18 cellular contexts compared by ENCODE assay signal in the genomic region with DNA sequence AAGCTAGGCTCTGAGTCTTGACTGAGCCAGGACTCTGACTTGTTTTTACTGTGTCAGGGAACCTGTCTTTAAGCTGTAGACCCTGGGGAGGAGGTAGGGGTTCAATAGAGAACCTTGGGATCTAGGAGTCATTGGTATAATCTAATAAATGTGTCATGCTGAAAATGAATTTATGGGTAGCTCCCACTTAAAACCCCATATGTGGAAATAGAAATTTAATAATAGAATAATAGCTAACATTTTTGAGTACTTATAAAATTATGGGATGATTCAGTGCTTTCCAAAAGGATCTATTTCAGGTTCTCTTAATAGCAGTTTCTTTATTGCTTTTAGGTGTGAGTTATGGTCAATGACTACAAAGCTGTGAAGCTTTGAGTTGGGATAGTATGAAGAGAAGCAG. TPM values are rescaled to one million over a fixed set of nuclear protein-coding genes. Genes with fewer than 3 reads are reported as not detected.
DNase-seq lines count a peak whose midpoint lies in the region; ATAC-seq, FAIRE-seq and TF ChIP-seq lines count a peak whose summit lies in the region.
"Had no signal": no experiment of that assay in that cellular context is flagged by ENCODE, and none has a peak within 500 bp of the region (broad histone marks: within the 10 kb centered on the region; RNA-seq: fewer than 3 reads in every experiment).

No MANE protein-coding gene starts in this region.

- H3K4me1 Mint-ChIP-seq in activated T-cell treated with anti-CD3 and anti-CD28 coated beads, Interleukin-2, amount 50 U/mL, for 24 hours (ENCODE audit: low read depth) = peaks cover 15% of the 10 kb centered on the region
- peaks cover 12% of the 10 kb centered on the region for H3K4me1 Mint-ChIP-seq in activated T-cell treated with anti-CD3 and anti-CD28 coated beads, Interleukin-2, amount 50 U/mL, for 72 hours (ENCODE audit: low read depth)
- H3K4me1 Mint-ChIP-seq in memory B cell = peaks cover 10% of the 10 kb centered on the region

- peaks cover 90% of the 10 kb centered on the region for H3K36me3 Mint-ChIP-seq in activated T-cell treated with anti-CD3 and anti-CD28 coated beads, Interleukin-2, amount 50 U/mL, for 24 hours (ENCODE audit: low read depth)
- peaks cover 4 to 12% of the 10 kb centered on the region in 2 donors for H3K36me3 Mint-ChIP-seq in activated T-cell treated with anti-CD3 and anti-CD28 coated beads, Interleukin-2, amount 50 U/mL, for 72 hours (ENCODE audit: insufficient read depth in 2 of 2)
- H3K36me3 Mint-ChIP-seq in memory B cell = peaks cover 45% of the 10 kb centered on the region

- no peak for TF ChIP-seq CTCF in VCaP (conservative IDR thresholded peaks at IDR 0.05)
- TF ChIP-seq CTCF in kidney (IDR thresholded peaks at IDR 0.05; ENCODE audit: borderline replicate concordance, extremely low read depth, insufficient read depth) = no peak

- no peak for FAIRE-seq in kidney (lab: Jason Lieb, UNC)
- FAIRE-seq: G401.6, GM12891, GM19239, H1, HepG2 had no signal

- no peaks in the 10 kb centered on the region for H3K9me3 Mint-ChIP-seq in activated T-cell treated with anti-CD3 and anti-CD28 coated beads, Interleukin-2, amount 50 U/mL, for 24 hours
- H3K9me3 Mint-ChIP-seq in activated T-cell treated with anti-CD3 and anti-CD28 coated beads, Interleukin-2, amount 50 U/mL, for 72 hours = no peaks in the 10 kb centered on the region
- H3K9me3 Mint-ChIP-seq in memory B cell = no peaks in the 10 kb centered on the region
- H3K9me3 Mint-ChIP-seq: CD8-positive, alpha-beta T cell; H9 had no signal

- no peak overlapping the region for H3K9ac ChIP-seq in kidney (ENCODE audit: low read length in 2 of 2)
- H3K9ac ChIP-seq: BLaER1 treated with 17β-estradiol and CSF1 and Interleukin-3, amounts not matched to agents 10 nM and 100 nM had no signal

- H3K4me1 ChIP-seq in kidney (ENCODE audit: control insufficient read depth in 1 of 2, insufficient read depth in 1 of 2, low read depth in 1 of 2, low read length in 2 of 2) = no peaks in the 10 kb centered on the region

- no peaks in the 10 kb centered on the region for H3K27me3 Mint-ChIP-seq in activated T-cell treated with anti-CD3 and anti-CD28 coated beads, Interleukin-2, amount 50 U/mL, for 24 hours
- H3K27me3 Mint-ChIP-seq in activated T-cell treated with anti-CD3 and anti-CD28 coated beads, Interleukin-2, amount 50 U/mL, for 72 hours (ENCODE audit: low read depth) = no peaks in the 10 kb centered on the region
- no peaks in the 10 kb centered on the region for H3K27me3 Mint-ChIP-seq in memory B cell
- H3K27me3 Mint-ChIP-seq: B cell had no signal

- H3K36me3 ChIP-seq in kidney (ENCODE audit: control insufficient read depth in 1 of 2, insufficient read depth in 2 of 2, low read length in 2 of 2) = peaks cover 10 to 22% of the 10 kb centered on the region in 2 donors

- no peak for DNase-seq in activated T-cell treated with anti-CD3 and anti-CD28 coated beads, Interleukin-2, amount 50 U/mL, for 24 hours
- no peak for DNase-seq in activated T-cell treated with anti-CD3 and anti-CD28 coated beads, Interleukin-2, amount 50 U/mL, for 72 hours
- no peak for DNase-seq in memory B cell (ENCODE audit: low spot score in 2 of 2)
- no peak for DNase-seq in NCI-H82 treated with DMSO at 0.1 percent for 48 hours (lab: John Stamatoyannopoulos, UW; ENCODE audit: unreplicated experiment)
- DNase-seq in kidney = no peak
- no peak for DNase-seq in iPS-NIHi11 (ENCODE audit: low spot score)
- DNase-seq: CD8-positive, alpha-beta T cell; DMS 273 treated with DMSO at 0.1 percent for 48 hours; DMS53; H9 had no signal

- no peak overlapping the region for H3K4me3 Mint-ChIP-seq in activated T-cell treated with anti-CD3 and anti-CD28 coated beads, Interleukin-2, amount 50 U/mL, for 24 hours
- no peak overlapping the region for H3K4me3 Mint-ChIP-seq in activated T-cell treated with anti-CD3 and anti-CD28 coated beads, Interleukin-2, amount 50 U/mL, for 72 hours
- H3K4me3 Mint-ChIP-seq in memory B cell = no peak overlapping the region
- H3K4me3 Mint-ChIP-seq: B cell; CD8-positive, alpha-beta T cell; H9 had no signal

- intact Hi-C loops in kidney (cut with DNase I) = no loop called here

- no peaks in the 10 kb centered on the region for H3K9me3 ChIP-seq in kidney (ENCODE audit: control insufficient read depth in 1 of 2, low read length in 2 of 2)

- no peak for ATAC-seq in activated T-cell treated with anti-CD3 and anti-CD28 coated beads, Interleukin-2, amount 50 U/mL, for 72 hours (replicated peaks in 1 of 2)
- no peak for ATAC-seq in memory B cell (ENCODE audit: low read depth)
- ATAC-seq: CD8-positive, alpha-beta T cell; HepG2 had no signal

- H3K27ac ChIP-seq in VCaP (peak overlapping the region; percentile 78), kidney (ENCODE audit: low read depth in 2 of 2, low read length in 2 of 2) (no peak overlapping the region)

- H3K27ac Mint-ChIP-seq in activated T-cell treated with anti-CD3 and anti-CD28 coated beads, Interleukin-2, amount 50 U/mL, for 24 hours = peak overlapping the region; percentile 12
- H3K27ac Mint-ChIP-seq in activated T-cell treated with anti-CD3 and anti-CD28 coated beads, Interleukin-2, amount 50 U/mL, for 72 hours = no peak overlapping the region
- peak overlapping the region; percentile 31 for H3K27ac Mint-ChIP-seq in memory B cell
- H3K27ac Mint-ChIP-seq: B cell; CD8-positive, alpha-beta T cell; H9 had no signal

- H3K4me3 ChIP-seq in kidney (ENCODE audit: low read length in 2 of 2) = no peak overlapping the region
- H3K4me3 ChIP-seq: BLaER1 treated with 17β-estradiol and CSF1 and Interleukin-3, amounts not matched to agents 10 nM and 100 nM had no signal

RNA-seq across cellular contexts. Expression of a gene that starts 41.7 kb away (rescaled TPM):
- 100 to 1,000 TPM in 1 of 2 donors, 10 to 100 TPM in 1; 65.9 to 102 TPM for total RNA-seq in activated T-cell treated with anti-CD3 and anti-CD28 coated beads, Interleukin-2, amount 50 U/mL, for 72 hours
- total RNA-seq in kidney = 40.9 TPM
- polyA plus RNA-seq in kidney (ENCODE audit: insufficient read depth, low read depth, low replicate concordance) = 70.9 TPM
